In genomic region chr6:157270308-157270707, GRCh38 we compare ENCODE assay signal across 1 cellular context.
TF ChIP-seq lines count a peak whose summit lies in the region.

No MANE protein-coding gene starts in this region.

TF ChIP-seq in HepG2, 621 proteins besides CTCF, POLR2A, EP300 and RAD21 (continued from another document):
- TF ChIP-seq BRF2 (CRISPR knock-in tag; IDR thresholded peaks at IDR 0.05) (no peak), JUND (CRISPR knock-in tag; IDR thresholded peaks at IDR 0.05) (no peak), GPN1 (CRISPR knock-in tag; IDR thresholded peaks at IDR 0.05; ENCODE audit: borderline replicate concordance) (no peak), NFIB (CRISPR knock-in tag; IDR thresholded peaks at IDR 0.05; ENCODE audit: borderline replicate concordance) (no peak), ZFP41 (CRISPR knock-in tag; IDR thresholded peaks at IDR 0.05; ENCODE audit: borderline replicate concordance) (no peak), ZBTB4 (CRISPR knock-in tag; IDR thresholded peaks at IDR 0.05; ENCODE audit: borderline replicate concordance) (no peak), SOX5 (CRISPR knock-in tag; IDR thresholded peaks at IDR 0.05; ENCODE audit: borderline replicate concordance) (no peak)
